Comparison of ENCODE assay signal across 25 cellular contexts in genomic region chr17:36094746-36095145, GRCh38. TPM values are rescaled to one million over a fixed set of nuclear protein-coding genes. Genes with fewer than 3 reads are reported as not detected.
"Had no signal": no experiment of that assay in that cellular context is flagged by ENCODE, and none has a peak within 500 bp of the region (broad histone marks: within the 10 kb centered on the region; RNA-seq: fewer than 3 reads in every experiment).

No MANE protein-coding gene starts in this region.

- H3K27ac ChIP-seq: neural progenitor cell, ovary, right lobe of liver, thoracic aorta, WERI-Rb-1 had no signal

- DNase-seq: activated CD4-positive, alpha-beta T cell treated with anti-CD3 and anti-CD28 coated beads for 36 hours; activated CD8-positive, alpha-beta memory T cell treated with anti-CD3 and anti-CD28 coated beads for 24 hours; activated naive CD4-positive, alpha-beta T cell; activated T-cell treated with anti-CD3 and anti-CD28 coated beads for 4 hours; endodermal cell; head of caudate nucleus; left colon; ovary; right lobe of liver; stimulated activated CD4-positive, alpha-beta T cell treated with anti-CD3 and anti-CD28 coated beads, Interleukin-4, amount 100 ng/mL, for 4 hours; stimulated activated CD8-positive, alpha-beta memory T cell treated with anti-CD3 and anti-CD28 coated beads, Interleukin-4, amount 100 ng/mL, for 48 hours; WERI-Rb-1 had no signal

- ATAC-seq: activated CD4-positive, alpha-beta T cell treated with anti-CD3 and anti-CD28 coated beads for 36 hours; left colon; right lobe of liver had no signal

- H3K27ac Mint-ChIP-seq: activated CD4-positive, alpha-beta T cell treated with anti-CD3 and anti-CD28 coated beads for 36 hours; endodermal cell; mesothelial cell of epicardium; neural progenitor cell had no signal

- H3K4me3 ChIP-seq: lung, neural progenitor cell, ovary, right lobe of liver, smooth muscle cell, thoracic aorta had no signal

- H3K9me3 Mint-ChIP-seq: endodermal cell, mesothelial cell of epicardium, neural progenitor cell had no signal

- H3K27me3 ChIP-seq: neural progenitor cell, ovary, right lobe of liver had no signal

- H3K4me1 Mint-ChIP-seq: endodermal cell, mesothelial cell of epicardium had no signal

- H3K36me3 Mint-ChIP-seq: mesothelial cell of epicardium, neural progenitor cell had no signal

- H3K4me3 Mint-ChIP-seq: activated CD4-positive, alpha-beta T cell treated with anti-CD3 and anti-CD28 coated beads for 36 hours; endodermal cell; mesothelial cell of epicardium; neural progenitor cell had no signal

RNA-seq across cellular contexts. Expression of gene CCL3, which starts 4.8 kb away (rescaled TPM):
- total RNA-seq: bronchial epithelial cell, chondrocyte, dermis microvascular lymphatic vessel endothelial cell, endodermal cell, mesothelial cell of epicardium, pulmonary artery endothelial cell had no signal

RNA-seq across cellular contexts. Expression of gene CCL4, which starts 8.9 kb away (rescaled TPM):
- total RNA-seq: bronchial epithelial cell, chondrocyte, dermis microvascular lymphatic vessel endothelial cell, endodermal cell, mesothelial cell of epicardium, pulmonary artery endothelial cell had no signal

RNA-seq across cellular contexts. Expression of gene CCL18, which starts 30.7 kb away (rescaled TPM):
- total RNA-seq: activated CD4-positive, alpha-beta T cell treated with anti-CD3 and anti-CD28 coated beads for 36 hours; astrocyte; chondrocyte; dermis microvascular lymphatic vessel endothelial cell; endodermal cell; epithelial cell of proximal tubule; frontal cortex; mesothelial cell of epicardium; pulmonary artery endothelial cell; smooth muscle cell; T-helper 1 cell treated with Interleukin-12 subunit alpha and Interleukin-12 subunit beta and Interleukin-4 antibody, amounts not matched to agents 30 ng/mL and 1 ng/mL, for 36 hours had no signal
